ENCODE assay signal across 19 cellular contexts in the genomic region with DNA sequence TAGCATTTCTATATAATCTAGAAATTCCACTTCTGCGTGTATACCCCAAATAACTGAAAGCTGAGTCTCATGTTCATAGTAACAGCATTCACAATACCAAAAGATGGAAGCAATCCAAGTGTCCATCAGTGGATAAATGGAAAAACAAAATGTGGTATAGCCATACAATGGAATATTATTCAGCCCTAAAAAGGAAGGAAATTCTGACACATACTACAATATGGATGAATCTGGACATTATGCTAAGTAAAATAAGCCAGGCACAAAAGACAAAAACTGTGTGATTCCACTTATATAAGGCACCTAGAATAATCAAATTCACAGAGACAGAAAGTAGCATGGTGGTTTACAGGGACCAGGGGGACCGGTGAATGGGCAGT. TPM values are rescaled to one million over a fixed set of nuclear protein-coding genes. Genes with fewer than 3 reads are reported as not detected.
"Had no signal": no experiment of that assay in that cellular context is flagged by ENCODE, and none has a peak within 500 bp of the region (broad histone marks: within the 10 kb centered on the region; RNA-seq: fewer than 3 reads in every experiment).

No MANE protein-coding gene starts in this region.

- H3K27me3 ChIP-seq: thyroid gland had no signal

- FAIRE-seq: TTC549 had no signal

- H3K9me3 Mint-ChIP-seq: activated naive CD4-positive, alpha-beta T cell treated with anti-CD3 and anti-CD28 coated beads, Interleukin-2, amount 50 U/mL, for 72 hours; mesothelial cell of epicardium had no signal

- H3K27ac ChIP-seq: heart right ventricle, left lung, thyroid gland had no signal

- H3K36me3 ChIP-seq: heart right ventricle, left lung, thyroid gland had no signal

- DNase-seq: activated CD4-positive, alpha-beta T cell treated with anti-CD3 and anti-CD28 coated beads for 48 hours; activated T-cell treated with anti-CD3 and anti-CD28 coated beads for 4 hours; amniotic stem cell; heart right ventricle; left lung; nephron progenitor cell; occipital lobe; retina; thyroid gland had no signal

- H3K27ac Mint-ChIP-seq: mesothelial cell of epicardium, nephron progenitor cell, WTC11 had no signal

- H3K36me3 Mint-ChIP-seq: activated naive CD4-positive, alpha-beta T cell treated with anti-CD3 and anti-CD28 coated beads, Interleukin-2, amount 50 U/mL, for 72 hours; mesothelial cell of epicardium; WTC11 had no signal

- H3K9me3 ChIP-seq: heart right ventricle, left lung, thyroid gland had no signal

- H3K4me1 ChIP-seq: thyroid gland had no signal

- H3K4me3 Mint-ChIP-seq: mesothelial cell of epicardium, nephron progenitor cell, WTC11 had no signal

- ATAC-seq: heart right ventricle, left lung, WTC11 had no signal

- H3K4me3 ChIP-seq: heart right ventricle, left lung, thyroid gland had no signal

RNA-seq across cellular contexts. Expression of a gene that starts 20.4 kb away (rescaled TPM):
- total RNA-seq: activated naive CD4-positive, alpha-beta T cell treated with anti-CD3 and anti-CD28 coated beads, Interleukin-2, amount 50 U/mL, for 72 hours; cerebellum; heart right ventricle; kidney epithelial cell; left lung; lung microvascular endothelial cell; occipital lobe; posterior vena cava; subcutaneous adipose tissue; T-helper 2 cell treated with Interferon-gamma antibody and Interleukin-4, amounts not matched to agents 100 ng/mL and 5 ng/mL, for 36 hours; thyroid gland had no signal
- polyA plus RNA-seq: heart right ventricle had no signal

RNA-seq across cellular contexts. Expression of a gene that starts 34.5 kb away (rescaled TPM):
- total RNA-seq: cerebellum had no signal
